In the genomic region with DNA sequence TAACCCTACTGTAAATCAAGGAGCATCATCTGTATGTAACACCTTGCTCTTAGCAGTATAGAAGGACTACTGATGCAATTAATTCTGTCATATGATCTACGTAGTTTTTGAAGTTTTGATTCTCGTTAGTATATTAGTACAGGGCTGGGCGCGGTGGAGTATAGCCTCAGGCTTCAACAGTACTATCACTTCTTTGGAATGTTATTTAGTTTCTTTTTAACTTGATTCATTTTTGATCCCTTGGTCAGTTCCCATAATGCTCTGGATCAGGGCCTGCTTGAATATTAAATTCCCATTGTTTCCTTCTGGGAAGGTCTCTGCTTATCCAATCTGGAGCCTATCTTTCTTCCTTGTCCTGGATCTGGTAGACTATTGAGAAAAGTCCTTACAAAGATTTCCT, we compare ENCODE assay signal across 1 cellular context.
TF ChIP-seq lines count a peak whose summit lies in the region.

No MANE protein-coding gene starts in this region.

TF ChIP-seq in endothelial cell of umbilical vein, 7 proteins besides CTCF, POLR2A, EP300 and RAD21:
- no peak for TF ChIP-seq EZH2 (IDR thresholded peaks at IDR 0.05; ENCODE audit: borderline replicate concordance, low read depth, low read length, severe bottlenecking)
- TF ChIP-seq JUN (IDR thresholded peaks at IDR 0.05; ENCODE audit: borderline replicate concordance, insufficient read depth, insufficient read length, low read depth) = no peak
- no peak for TF ChIP-seq FOS (IDR thresholded peaks at IDR 0.05; ENCODE audit: borderline replicate concordance, insufficient read depth, low read length)
- TF ChIP-seq, protein P1, sequence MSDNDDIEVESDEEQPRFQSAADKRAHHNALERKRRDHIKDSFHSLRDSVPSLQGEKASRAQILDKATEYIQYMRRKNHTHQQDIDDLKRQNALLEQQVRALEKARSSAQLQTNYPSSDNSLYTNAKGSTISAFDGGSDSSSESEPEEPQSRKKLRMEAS (IDR thresholded peaks at IDR 0.05; ENCODE audit: insufficient read depth, insufficient read length) = no peak
